Comparison of ENCODE assay signal across 13 cellular contexts in the genomic region with DNA sequence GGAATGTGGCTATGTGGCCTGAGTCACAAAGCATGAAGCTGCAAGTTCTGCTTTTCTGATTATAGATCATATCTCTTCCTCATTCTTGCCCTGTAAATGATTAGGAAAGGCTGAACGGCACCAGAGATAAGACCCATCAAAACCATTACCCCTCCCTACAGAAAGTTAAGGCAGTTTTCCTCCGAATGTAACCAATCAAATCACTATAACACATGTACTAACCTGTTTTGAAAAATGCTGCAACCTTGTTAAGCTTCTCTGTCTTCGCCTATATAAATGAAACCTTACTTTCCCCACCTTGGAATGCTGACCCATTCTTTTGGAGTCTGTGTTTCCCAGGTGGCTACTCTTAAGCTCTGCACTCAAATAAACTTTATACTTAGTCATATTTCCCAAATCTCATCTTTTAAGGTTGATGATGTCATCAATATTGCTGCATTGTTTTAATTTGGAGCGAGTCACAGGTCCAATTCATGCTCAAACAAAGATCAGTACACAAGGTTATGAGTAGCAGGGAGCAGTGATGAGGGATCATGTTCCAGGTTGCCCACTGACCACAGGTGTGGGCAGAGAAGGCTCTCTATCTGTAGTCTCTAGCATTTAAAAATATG.
DNase-seq lines count a peak whose midpoint lies in the region; ATAC-seq, FAIRE-seq and TF ChIP-seq lines count a peak whose summit lies in the region.
"Had no signal": no experiment of that assay in that cellular context is flagged by ENCODE, and none has a peak within 500 bp of the region (broad histone marks: within the 10 kb centered on the region; RNA-seq: fewer than 3 reads in every experiment).

No MANE protein-coding gene starts in this region.

- H3K23ac ChIP-seq in mesendoderm (ENCODE audit: low read length): no peak overlapping the region

- WGBS in mesendoderm (ENCODE audit: extremely low coverage, insufficient coverage, low lambda C conversion rate): no CpG with 5 or more reads among the region's 4 CpGs

- no peaks in the 10 kb centered on the region for H3K4me1 ChIP-seq in mesendoderm (ENCODE audit: control insufficient read depth, low read depth, low read length)

- H2AK5ac ChIP-seq in mesendoderm (ENCODE audit: low read length): no peak overlapping the region

- H3K56ac ChIP-seq in mesendoderm (ENCODE audit: low read length): no peak overlapping the region

- no peak overlapping the region for H2BK120ac ChIP-seq in mesendoderm (ENCODE audit: low read depth, low read length)

- H3K9ac ChIP-seq in mesendoderm (ENCODE audit: low read length): no peak overlapping the region

- H3K4me2 ChIP-seq in mesendoderm (ENCODE audit: low read length): no peak overlapping the region

- H3K27me3 ChIP-seq in mesendoderm (ENCODE audit: insufficient read depth, low read length, poor library complexity): no peaks in the 10 kb centered on the region

- H3K79me2 ChIP-seq in mesendoderm (ENCODE audit: control insufficient read depth, insufficient read depth, low read length): no peaks in the 10 kb centered on the region

- no peak overlapping the region for H3K4me3 ChIP-seq in mesendoderm (ENCODE audit: low read length)
- H3K4me3 ChIP-seq: thoracic aorta had no signal

- H2BK5ac ChIP-seq in mesendoderm (ENCODE audit: low read length): no peak overlapping the region

- H3K27ac ChIP-seq in mesendoderm (ENCODE audit: low read depth, low read length): no peak overlapping the region
- H3K27ac ChIP-seq: thoracic aorta had no signal

- no peak overlapping the region for H2BK15ac ChIP-seq in mesendoderm (replicated peaks; ENCODE audit: low read depth)

- no peak overlapping the region for H3K4ac ChIP-seq in mesendoderm (ENCODE audit: low read depth, low read length)

- peak; percentile 34 for DNase-seq in EL
- DNase-seq in mesendoderm: peak; percentile 14
- no peak for DNase-seq in SHP77 (lab: John Stamatoyannopoulos, UW)
- DNase-seq in HTR-8/SVneo (ENCODE audit: insufficient read length, low spot score): no peak
- DNase-seq in C1 segment of cervical spinal cord (lab: John Stamatoyannopoulos, UW): no peak
- DNase-seq in GM19240 (ENCODE audit: insufficient read length, low spot score): no peak
- DNase-seq: COR-L47, NCI-H774 had no signal

- no peak overlapping the region for H3K18ac ChIP-seq in mesendoderm (ENCODE audit: low read length)

- no peaks in the 10 kb centered on the region for H3K79me1 ChIP-seq in mesendoderm (ENCODE audit: low read length)

- no peak for FAIRE-seq in HTR-8/SVneo (lab: Jason Lieb, UNC)
- FAIRE-seq: GM19239, islet of Langerhans had no signal

- no peak overlapping the region for H4K5ac ChIP-seq in mesendoderm (ENCODE audit: low read length)

- no peaks in the 10 kb centered on the region for H3K36me3 ChIP-seq in mesendoderm (ENCODE audit: control insufficient read depth, insufficient read depth, low read length)
- H3K36me3 ChIP-seq: thoracic aorta had no signal

- H4K8ac ChIP-seq in mesendoderm (ENCODE audit: low read depth, low read length): no peak overlapping the region

- ATAC-seq in HG03139 (IDR thresholded peaks at IDR 0.05; ENCODE audit: unreplicated experiment) (peak; percentile 56), SK-N-SH treated with all-trans-retinoic acid at 6 μM for 48 hours (peak; percentile 66)

TF ChIP-seq in SK-N-SH treated with all-trans-retinoic acid at 6 μM for 48 hours, 23 proteins besides CTCF, POLR2A, EP300 and RAD21:
- no peak for TF ChIP-seq SNAI2 (CRISPR knock-in tag; IDR thresholded peaks at IDR 0.05)
- TF ChIP-seq ARNTL (CRISPR knock-in tag; IDR thresholded peaks at IDR 0.05; ENCODE audit: borderline replicate concordance, low read depth): no peak

Comparison
In these comparisons a context has a peak if more than half of its experiments do, and no peak if none do; other contexts are left out.
1. DNase-seq: peak in EL (single experiment) and mesendoderm (single experiment); none in SHP77 (0 of 2), HTR-8/SVneo (single experiment), C1 segment of cervical spinal cord (0 of 14) and GM19240 (single experiment).